6 cellular contexts compared by ENCODE assay signal in the genomic region with DNA sequence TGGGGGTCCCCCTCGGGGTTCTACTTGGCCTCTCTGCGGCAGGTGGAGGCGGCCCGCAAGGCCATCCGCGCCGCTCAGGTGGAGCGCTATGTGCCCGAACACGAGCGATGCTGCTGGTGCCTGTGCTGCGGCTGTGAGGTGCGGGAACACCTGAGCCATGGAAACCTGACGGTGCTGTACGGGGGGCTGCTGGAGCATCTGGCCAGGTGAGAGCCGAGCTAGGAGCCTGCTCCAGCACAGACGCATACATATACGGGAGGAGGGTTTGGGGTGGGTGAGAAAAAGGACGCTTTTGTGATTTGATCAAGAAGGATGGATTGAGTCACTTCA. TPM values are rescaled to one million over a fixed set of nuclear protein-coding genes. Genes with fewer than 3 reads are reported as not detected.
DNase-seq lines count a peak whose midpoint lies in the region; ATAC-seq and TF ChIP-seq lines count a peak whose summit lies in the region.

No MANE protein-coding gene starts in this region.

- H3K27ac ChIP-seq in temporal lobe (ENCODE audit: low read depth, low read length): peak overlapping the region; percentile 67

- no peak for TF ChIP-seq CTCF in foreskin fibroblast (IDR thresholded peaks at IDR 0.05; ENCODE audit: low read depth, low read length)

- peak overlapping the region; percentile 79 to 99 for H3K4me3 ChIP-seq in foreskin fibroblast (ENCODE audit: low read depth in 1 of 2, low read length in 2 of 2)

- ATAC-seq in GM18868 (IDR thresholded peaks at IDR 0.05; ENCODE audit: unreplicated experiment) (peak; percentile 24), GM19467 (IDR thresholded peaks at IDR 0.05; ENCODE audit: unreplicated experiment) (no peak)

- DNase-seq in NCI-H146 (lab: John Stamatoyannopoulos, UW) (peak; percentile 46), foreskin fibroblast (no peak), OCI-M1 (lab: John Stamatoyannopoulos, UW) (no peak)

RNA-seq across cellular contexts. Expression of a gene that starts 0.4 kb away (rescaled TPM):
- total RNA-seq in temporal lobe: 17.9 TPM

RNA-seq across cellular contexts. Expression of a gene that starts 19.8 kb away (rescaled TPM):
- total RNA-seq in temporal lobe: 1,273 TPM

RNA-seq across cellular contexts. Expression of a gene that starts 20.2 kb away (rescaled TPM):
- total RNA-seq in temporal lobe: 51.6 TPM

RNA-seq across cellular contexts. Expression of a gene that starts 26.8 kb away (rescaled TPM):
- not detected for total RNA-seq in temporal lobe

RNA-seq across cellular contexts. Expression of a gene that starts 32.3 kb away (rescaled TPM):
- 9.8 TPM for total RNA-seq in temporal lobe
